ENCODE assay signal across 25 cellular contexts in the genomic region with DNA sequence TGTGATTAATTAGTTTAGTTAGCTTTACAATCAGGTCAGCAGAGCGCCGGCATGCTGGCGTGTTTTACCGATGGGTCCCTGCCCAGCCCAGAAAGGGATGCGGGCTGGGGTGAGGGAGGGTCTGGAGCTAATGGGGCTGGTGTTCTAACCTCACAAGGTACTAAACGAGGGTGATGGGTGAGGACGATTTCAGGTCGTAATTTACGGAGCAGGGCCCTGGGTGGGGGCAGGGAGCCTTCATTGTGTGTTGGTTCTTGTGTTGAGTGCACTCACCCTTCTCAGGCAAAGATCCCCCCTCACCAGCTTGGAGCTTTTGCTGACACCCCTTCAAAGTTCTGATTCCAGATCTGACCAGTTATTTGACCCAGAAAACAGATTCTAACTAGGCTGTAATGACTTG.
"Had no signal": no experiment of that assay in that cellular context is flagged by ENCODE, and none has a peak within 500 bp of the region (broad histone marks: within the 10 kb centered on the region; RNA-seq: fewer than 3 reads in every experiment).

No MANE protein-coding gene starts in this region.

- H3K4me1 ChIP-seq: colonic mucosa, testis, transverse colon had no signal

- H3K27ac Mint-ChIP-seq: activated B cell treated with CpG ODN at 0.5 μM for 24 hours; activated CD8-positive, alpha-beta T cell treated with anti-CD3 and anti-CD28 coated beads for 36 hours; activated naive CD8-positive, alpha-beta T cell; activated T-helper 17 cell treated with anti-CD3 and anti-CD28 coated beads, Interleukin-2, amount 50 U/mL, for 72 hours; naive B cell; progenitor cell of endocrine pancreas; T-cell; T-helper 2 cell treated with Interferon-gamma antibody and Interleukin-4, amounts not matched to agents 5 μg/mL and 100 μg/mL, for 36 hours had no signal

- ATAC-seq: activated CD8-positive, alpha-beta T cell treated with anti-CD3 and anti-CD28 coated beads for 36 hours; activated T-cell treated with anti-CD3 and anti-CD28 coated beads, Interleukin-2, amount 50 U/mL, for 4 hours; activated T-helper 17 cell treated with anti-CD3 and anti-CD28 coated beads, Interleukin-2, amount 50 U/mL, for 72 hours; T-cell had no signal

- H3K27me3 ChIP-seq: colonic mucosa, ovary, testis, transverse colon had no signal

- DNase-seq: activated B cell treated with CpG ODN at 0.5 μM for 24 hours; activated CD4-positive, alpha-beta T cell treated with anti-CD3 and anti-CD28 coated beads, Interleukin-2, amount 50 U/mL, for 1 hour; activated CD8-positive, alpha-beta T cell treated with anti-CD3 and anti-CD28 coated beads for 36 hours; activated naive CD4-positive, alpha-beta T cell; activated T-cell treated with anti-CD3 and anti-CD28 coated beads, Interleukin-2, amount 50 U/mL, for 4 hours; anterior cingulate cortex; cerebellar nuclear complex; colonic mucosa; dorsolateral prefrontal cortex; effector memory CD4-positive, alpha-beta T cell; erythroblast; naive B cell; nephron progenitor cell; ovary; spleen; stimulated activated naive CD4-positive, alpha-beta T cell; T-cell; testis; transverse colon had no signal

- H3K4me3 Mint-ChIP-seq: activated B cell treated with CpG ODN at 0.5 μM for 24 hours; activated CD8-positive, alpha-beta T cell treated with anti-CD3 and anti-CD28 coated beads for 36 hours; activated naive CD8-positive, alpha-beta T cell; activated T-cell treated with anti-CD3 and anti-CD28 coated beads, Interleukin-2, amount 50 U/mL, for 4 hours; activated T-helper 17 cell treated with anti-CD3 and anti-CD28 coated beads, Interleukin-2, amount 50 U/mL, for 72 hours; naive B cell; nephron progenitor cell; T-cell; T-helper 2 cell treated with Interferon-gamma antibody and Interleukin-4, amounts not matched to agents 5 μg/mL and 100 μg/mL, for 36 hours had no signal

- H3K36me3 Mint-ChIP-seq: activated naive CD8-positive, alpha-beta T cell; naive B cell; T-cell had no signal

- H3K9me3 Mint-ChIP-seq: activated B cell treated with CpG ODN at 0.5 μM for 24 hours; activated CD8-positive, alpha-beta T cell treated with anti-CD3 and anti-CD28 coated beads for 36 hours; activated T-cell treated with anti-CD3 and anti-CD28 coated beads, Interleukin-2, amount 50 U/mL, for 4 hours; activated T-helper 17 cell treated with anti-CD3 and anti-CD28 coated beads, Interleukin-2, amount 50 U/mL, for 72 hours; naive B cell; nephron progenitor cell; T-cell; T-helper 2 cell treated with Interferon-gamma antibody and Interleukin-4, amounts not matched to agents 5 μg/mL and 100 μg/mL, for 36 hours had no signal

- H3K27ac ChIP-seq: colonic mucosa, dorsolateral prefrontal cortex, neutrophil, ovary, spleen, testis had no signal

- H3K4me3 ChIP-seq: colonic mucosa, lung, ovary, spleen, transverse colon had no signal

- H3K27me3 Mint-ChIP-seq: activated CD8-positive, alpha-beta T cell treated with anti-CD3 and anti-CD28 coated beads for 36 hours had no signal

- H3K9me3 ChIP-seq: colonic mucosa, neutrophil, ovary, spleen, testis, transverse colon had no signal

- H3K36me3 ChIP-seq: colonic mucosa, neutrophil, ovary, spleen, transverse colon had no signal
